In the genomic region with DNA sequence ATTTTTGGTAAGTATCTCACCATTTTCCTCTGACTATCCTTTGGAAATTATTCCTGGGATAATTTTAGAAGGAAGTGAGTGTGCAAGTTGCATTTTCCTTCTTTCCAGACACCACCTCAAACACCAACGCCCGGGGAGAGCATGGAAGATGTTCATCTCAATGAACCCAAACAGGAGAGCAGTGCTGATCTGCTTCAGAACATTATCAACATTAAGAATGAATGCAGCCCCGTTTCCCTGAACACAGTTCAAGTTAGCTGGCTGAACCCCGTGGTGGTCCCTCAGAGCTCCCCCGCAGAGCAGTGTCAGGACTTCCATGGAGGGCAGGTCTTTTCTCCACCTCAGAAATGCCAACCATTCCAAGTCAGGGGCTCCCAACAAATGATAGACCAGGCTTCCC, we compare ENCODE assay signal across 1 cellular context.
TF ChIP-seq lines count a peak whose summit lies in the region.

No MANE protein-coding gene starts in this region.

TF ChIP-seq in HepG2, 621 proteins besides CTCF, POLR2A, EP300 and RAD21 (continued from another document):
- TF ChIP-seq, protein P1, sequence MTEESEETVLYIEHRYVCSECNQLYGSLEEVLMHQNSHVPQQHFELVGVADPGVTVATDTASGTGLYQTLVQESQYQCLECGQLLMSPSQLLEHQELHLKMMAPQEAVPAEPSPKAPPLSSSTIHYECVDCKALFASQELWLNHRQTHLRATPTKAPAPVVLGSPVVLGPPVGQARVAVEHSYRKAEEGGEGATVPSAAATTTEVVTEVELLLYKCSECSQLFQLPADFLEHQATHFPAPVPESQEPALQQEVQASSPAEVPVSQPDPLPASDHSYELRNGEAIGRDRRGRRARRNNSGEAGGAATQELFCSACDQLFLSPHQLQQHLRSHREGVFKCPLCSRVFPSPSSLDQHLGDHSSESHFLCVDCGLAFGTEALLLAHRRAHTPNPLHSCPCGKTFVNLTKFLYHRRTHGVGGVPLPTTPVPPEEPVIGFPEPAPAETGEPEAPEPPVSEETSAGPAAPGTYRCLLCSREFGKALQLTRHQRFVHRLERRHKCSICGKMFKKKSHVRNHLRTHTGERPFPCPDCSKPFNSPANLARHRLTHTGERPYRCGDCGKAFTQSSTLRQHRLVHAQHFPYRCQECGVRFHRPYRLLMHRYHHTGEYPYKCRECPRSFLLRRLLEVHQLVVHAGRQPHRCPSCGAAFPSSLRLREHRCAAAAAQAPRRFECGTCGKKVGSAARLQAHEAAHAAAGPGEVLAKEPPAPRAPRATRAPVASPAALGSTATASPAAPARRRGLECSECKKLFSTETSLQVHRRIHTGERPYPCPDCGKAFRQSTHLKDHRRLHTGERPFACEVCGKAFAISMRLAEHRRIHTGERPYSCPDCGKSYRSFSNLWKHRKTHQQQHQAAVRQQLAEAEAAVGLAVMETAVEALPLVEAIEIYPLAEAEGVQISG (CRISPR knock-in tag; IDR thresholded peaks at IDR 0.05) = no peak
TF ChIP-seq in HepG2: peak in this region for 1.
